ENCODE assay signal across 1 cellular context in genomic region chr19:17075860-17076538, GRCh38.
TF ChIP-seq lines count a peak whose summit lies in the region.

No MANE protein-coding gene starts in this region.

TF ChIP-seq in WTC11, 78 proteins besides CTCF, POLR2A, EP300 and RAD21 (continued from another document):
- TF ChIP-seq MAX (CRISPR knock-in tag; IDR thresholded peaks at IDR 0.05) = no peak
- 0 out of 2 replicates have a peak, but pooled peaks have one; percentile 37 for TF ChIP-seq FOXP1 (CRISPR knock-in tag; IDR thresholded peaks at IDR 0.05; ENCODE audit: borderline replicate concordance)
- no peak for TF ChIP-seq ATF2 (CRISPR knock-in tag; IDR thresholded peaks at IDR 0.05; ENCODE audit: borderline replicate concordance, low read depth)
- no peak for TF ChIP-seq TCF7 (CRISPR knock-in tag; IDR thresholded peaks at IDR 0.05; ENCODE audit: low read depth)
- no peak for TF ChIP-seq RORB (CRISPR knock-in tag; IDR thresholded peaks at IDR 0.05)
- TF ChIP-seq ATF1 (CRISPR knock-in tag; IDR thresholded peaks at IDR 0.05) = no peak
- TF ChIP-seq ZNF121 (CRISPR knock-in tag; IDR thresholded peaks at IDR 0.05) = no peak
- TF ChIP-seq ZBTB43 (CRISPR knock-in tag; IDR thresholded peaks at IDR 0.05) = 0 out of 2 replicates have a peak, but pooled peaks have one; percentile 28
- no peak for TF ChIP-seq ZNF423 (CRISPR knock-in tag; IDR thresholded peaks at IDR 0.05)
- TF ChIP-seq FOXK1 (CRISPR knock-in tag; IDR thresholded peaks at IDR 0.05) = peak; percentile 32; the same call in 1 of the 2 replicates
- TF ChIP-seq SOX15 (CRISPR knock-in tag; IDR thresholded peaks at IDR 0.05) = no peak
- TF ChIP-seq IRF2 (CRISPR knock-in tag; IDR thresholded peaks at IDR 0.05; ENCODE audit: borderline replicate concordance, low read depth) = no peak
TF ChIP-seq in WTC11: peak in this region for 4.
